7 cellular contexts compared by ENCODE assay signal in the genomic region with DNA sequence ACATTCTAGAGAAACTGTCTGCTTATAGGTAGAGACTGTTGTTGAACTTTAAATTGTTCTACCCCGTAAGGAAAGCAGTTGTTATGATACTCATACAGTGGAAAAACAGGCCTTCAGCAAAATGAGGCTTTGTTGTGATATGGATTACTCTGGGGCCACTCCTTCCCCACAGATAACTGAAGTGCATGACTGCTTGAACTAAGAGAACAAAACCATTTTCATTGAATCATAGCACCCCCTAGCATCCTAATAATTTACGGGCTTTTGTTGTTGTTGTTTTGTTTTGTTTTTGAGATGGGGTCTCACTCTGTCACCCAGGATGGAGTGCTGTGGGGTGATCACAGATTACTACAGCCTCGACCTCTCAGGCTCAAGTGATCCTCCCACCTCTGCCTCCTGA. TPM values are rescaled to one million over a fixed set of nuclear protein-coding genes. Genes with fewer than 3 reads are reported as not detected.
DNase-seq lines count a peak whose midpoint lies in the region; ATAC-seq, FAIRE-seq and TF ChIP-seq lines count a peak whose summit lies in the region.
"Not testable (repeated sequence)": the region's sequence is repeated elsewhere in the genome, so short reads cannot be mapped to it uniquely, and the experiment has no call there.

No MANE protein-coding gene starts in this region.

- H3K4me2 ChIP-seq in BLaER1: peak overlapping the region; percentile 43
- H3K4me2 ChIP-seq in HCT116 (ENCODE audit: low read length); HepG2 (ENCODE audit: low read depth, low read length): not testable (repeated sequence)

- in situ Hi-C loops in HepG2 (cut with HindIII; ENCODE audit: extremely low pct_ligation_motif_present, low pct_unique_long_range_greater_than_20kb): not testable (repeated sequence)

- peaks cover 13% of the 10 kb centered on the region; the same call in 1 of the 2 replicates for H3K9me3 ChIP-seq in BLaER1
- not testable (repeated sequence) for H3K9me3 ChIP-seq in HCT116 (ENCODE audit: control insufficient read depth in 1 of 2, insufficient read depth in 1 of 2, low read depth in 1 of 2, low read length in 2 of 2); RWPE2 (ENCODE audit: severe bottlenecking); HepG2 (ENCODE audit: low read length)

- H3K27ac Mint-ChIP-seq in activated T-cell treated with anti-CD3 and anti-CD28 coated beads, Interleukin-2, amount 50 U/mL, for 24 hours: peak overlapping the region; percentile 10
- peak overlapping the region in 8 of 10 donors; percentile 2 to 62 (median 31) for H3K27ac Mint-ChIP-seq in naive thymus-derived CD8-positive, alpha-beta T cell

- H3K27me3 Mint-ChIP-seq in activated T-cell treated with anti-CD3 and anti-CD28 coated beads, Interleukin-2, amount 50 U/mL, for 24 hours; naive thymus-derived CD8-positive, alpha-beta T cell: not testable (repeated sequence)

- not testable (repeated sequence) for BruUV-seq in HCT116 (replicated peaks; lab: Mats Ljungman, UMichigan); HepG2 (replicated peaks; lab: Mats Ljungman, UMichigan)

- RAD21 ChIA-PET in HCT116 (lab: Charles Lee; ENCODE audit: low non-redundant PET in 1 of 2, low total read pairs in 2 of 2, uncharacterized antibody in 2 of 2, unreplicated experiment in 2 of 2): not testable (repeated sequence)

- H3K27ac ChIP-seq in BLaER1 (peak overlapping the region; percentile 59), dorsolateral prefrontal cortex (peak overlapping the region in 12 of 59 donors; percentile 0 to 70 (median 34))
- H3K27ac ChIP-seq in HCT116 (ENCODE audit: low read depth, low read length); RWPE2 (ENCODE audit: poor library complexity, severe bottlenecking); HepG2 (ENCODE audit: extremely low read length, insufficient read depth, low read length): not testable (repeated sequence)

- not testable (repeated sequence) for H4K20me1 ChIP-seq in BLaER1; HCT116 (ENCODE audit: insufficient read depth); HepG2 (ENCODE audit: insufficient read depth, low read length)

- peaks cover 38% of the 10 kb centered on the region for H3K4me1 Mint-ChIP-seq in activated T-cell treated with anti-CD3 and anti-CD28 coated beads, Interleukin-2, amount 50 U/mL, for 24 hours (ENCODE audit: low read depth)
- peaks cover 18 to 48% (median 40%) of the 10 kb centered on the region in 4 donors for H3K4me1 Mint-ChIP-seq in naive thymus-derived CD8-positive, alpha-beta T cell

- H3K36me3 Mint-ChIP-seq in activated T-cell treated with anti-CD3 and anti-CD28 coated beads, Interleukin-2, amount 50 U/mL, for 24 hours (ENCODE audit: low read depth): peaks cover 39% of the 10 kb centered on the region
- peaks cover 0 to 16% (median 6%) of the 10 kb centered on the region in 3 donors for H3K36me3 Mint-ChIP-seq in naive thymus-derived CD8-positive, alpha-beta T cell

- peak; percentile 30 for TF ChIP-seq RAD21 in HCT116 (IDR thresholded peaks at IDR 0.05; ENCODE audit: low read depth)
- not testable (repeated sequence) for TF ChIP-seq RAD21 in HepG2 (CRISPR knock-in tag; IDR thresholded peaks at IDR 0.05)

- H3K27me3 ChIP-seq in BLaER1; HCT116 (ENCODE audit: insufficient read depth, low read length); RWPE2 (ENCODE audit: insufficient read depth, poor library complexity, severe bottlenecking); dorsolateral prefrontal cortex; HepG2 (ENCODE audit: control insufficient read depth in 1 of 2, insufficient read depth in 2 of 2, low read length in 2 of 2): not testable (repeated sequence)

- H3K36me3 ChIP-seq in BLaER1: peaks cover 23% of the 10 kb centered on the region
- not testable (repeated sequence) for H3K36me3 ChIP-seq in HCT116 (ENCODE audit: control insufficient read depth in 1 of 2, insufficient read depth in 2 of 2, low read length in 2 of 2); RWPE2 (ENCODE audit: low read depth); HepG2 (replicated peaks in 1 of 2; ENCODE audit: control insufficient read depth in 1 of 2, insufficient read depth in 2 of 2, low read length in 2 of 2)

- POLR2A ChIA-PET in HCT116 (lab: Charles Lee); HepG2 (lab: Yijun Ruan, JAX); naive thymus-derived CD8-positive, alpha-beta T cell (lab: Charles Lee): not testable (repeated sequence)

- not testable (repeated sequence) for H3K9me2 ChIP-seq in HCT116 (ENCODE audit: insufficient read depth)

- TF ChIP-seq POLR2A in HCT116 (IDR thresholded peaks at IDR 0.05; ENCODE audit: borderline replicate concordance, extremely low read depth, insufficient read depth, insufficient read length); HepG2 (IDR thresholded peaks at IDR 0.05; ENCODE audit: insufficient read depth in 1 of 2, low read depth in 2 of 2, low read length in 2 of 2): not testable (repeated sequence)

- not testable (repeated sequence) for H3K9me3 Mint-ChIP-seq in activated T-cell treated with anti-CD3 and anti-CD28 coated beads, Interleukin-2, amount 50 U/mL, for 24 hours; naive thymus-derived CD8-positive, alpha-beta T cell

- not testable (repeated sequence) for ATAC-seq in HCT116; RWPE2 (ENCODE audit: low read depth); naive thymus-derived CD8-positive, alpha-beta T cell
- peak; percentile 59; the same call in 2 of the 3 replicates for ATAC-seq in HepG2

- H2AFZ ChIP-seq in HCT116 (ENCODE audit: low read depth, low read length, poor library complexity, severe bottlenecking); HepG2 (ENCODE audit: low read length): not testable (repeated sequence)

- not testable (repeated sequence) for DNase-seq in HCT116 (ENCODE audit: low read depth, low spot score); RWPE2 (ENCODE audit: low spot score); activated T-cell treated with anti-CD3 and anti-CD28 coated beads, Interleukin-2, amount 50 U/mL, for 24 hours; dorsolateral prefrontal cortex; HepG2 (ENCODE audit: low spot score); naive thymus-derived CD8-positive, alpha-beta T cell

- intact Hi-C loops in HCT116 (cut with micrococcal nuclease); HepG2 (cut with micrococcal nuclease; ENCODE audit: unreplicated experiment): not testable (repeated sequence)
- intact Hi-C loops in dorsolateral prefrontal cortex (cut with DNase I): loop anchor here in 1 of 2 donors (5.0 to 10.0 kb wide), 2 partner anchors 130 to 202 kb away; no protein-coding TSS in a partner anchor

- not testable (repeated sequence) for H3K4me3 ChIP-seq in BLaER1; HCT116 (replicated peaks in 1 of 2; ENCODE audit: low read depth in 1 of 2, low read length in 2 of 2); RWPE2 (ENCODE audit: severe bottlenecking); dorsolateral prefrontal cortex; HepG2 (replicated peaks in 1 of 3; ENCODE audit: insufficient read depth in 1 of 3, low read depth in 2 of 3, low read length in 3 of 3)

- not testable (repeated sequence) for TF ChIP-seq EP300 in HepG2 (IDR thresholded peaks at IDR 0.05; ENCODE audit: low read depth in 2 of 2, low read length in 2 of 2); HepG2 (CRISPR knock-in tag; IDR thresholded peaks at IDR 0.05; ENCODE audit: borderline replicate concordance)

- FAIRE-seq in HepG2 (lab: Jason Lieb, UNC): not testable (repeated sequence)

- CTCF ChIA-PET in HCT116 (lab: Charles Lee); HepG2 (lab: Yijun Ruan, JAX; ENCODE audit: low intra/inter-chr PET ratio, low total read pairs): not testable (repeated sequence)

- peaks cover 57% of the 10 kb centered on the region for H3K4me1 ChIP-seq in BLaER1
- H3K4me1 ChIP-seq in HCT116 (ENCODE audit: control insufficient read depth in 1 of 2, insufficient read depth in 2 of 2, low read length in 2 of 2); RWPE2 (ENCODE audit: insufficient read depth, poor library complexity, severe bottlenecking): not testable (repeated sequence)
- peaks cover 13% of the 10 kb centered on the region for H3K4me1 ChIP-seq in HepG2 (ENCODE audit: insufficient read depth, low read length)

- not testable (repeated sequence) for H3K9ac ChIP-seq in BLaER1; HCT116 (ENCODE audit: low read length); HepG2 (ENCODE audit: insufficient read depth, low read depth, low read length)

- WGBS in HepG2 (ENCODE audit: low lambda C conversion rate): 71% methylated on average over 3 of the region's 3 CpGs

- 0 out of 6 replicates have a peak, but pooled peaks of 1 of the 3 experiments have one; percentile 4 for TF ChIP-seq CTCF in HCT116 (IDR thresholded peaks at IDR 0.05 in 2 of 3, conservative IDR thresholded peaks at IDR 0.05 in 1 of 3; ENCODE audit: borderline replicate concordance in 1 of 3, insufficient read depth in 1 of 3, low read depth in 2 of 3, low read length in 2 of 3)
- TF ChIP-seq CTCF in RWPE2 (IDR thresholded peaks at IDR 0.05; ENCODE audit: poor library complexity, severe bottlenecking): peak; percentile 16
- peak in 32 of 56 donors; percentile 9 to 59 (median 30) for TF ChIP-seq CTCF in dorsolateral prefrontal cortex (IDR thresholded peaks at IDR 0.05 in 54 of 56, conservative IDR thresholded peaks at IDR 0.05 in 2 of 56; ENCODE audit: low read depth in 1 of 56, partially characterized antibody in 56 of 56)
- peak; percentile 31; the same call in 1 of the 2 replicates for TF ChIP-seq CTCF in HepG2 (CRISPR knock-in tag; IDR thresholded peaks at IDR 0.05)

- not testable (repeated sequence) for H3K4me3 Mint-ChIP-seq in activated T-cell treated with anti-CD3 and anti-CD28 coated beads, Interleukin-2, amount 50 U/mL, for 24 hours; naive thymus-derived CD8-positive, alpha-beta T cell

- not testable (repeated sequence) for H3K79me2 ChIP-seq in HCT116 (ENCODE audit: insufficient read depth, low read length); HepG2 (ENCODE audit: insufficient read depth, low read length)

RNA-seq across cellular contexts. Expression of a gene that starts 54.9 kb away (rescaled TPM):
- 24.6 TPM for total RNA-seq in HCT116 (2021; ENCODE audit: unreplicated experiment)
- polyA plus RNA-seq in HCT116 (2012): 21.4 and 27.8 TPM in 2 replicates
- total RNA-seq in dorsolateral prefrontal cortex: 100 to 1,000 TPM in 26 of 120 experiments, 10 to 100 TPM in 94; 46.9 to 127 (median 90.7) TPM
- total RNA-seq in HepG2 (2016; rRNA removed; fragmentation: Illumina TruSeq; extraction: Trizol): 14.4 and 17.6 TPM in 2 replicates
- total RNA-seq in HepG2 (2016; cell fraction: cytosol; rRNA removed; fragmentation: Illumina TruSeq; extraction: Trizol; ENCODE audit: low read depth): 52.4 and 52.6 TPM in 2 replicates
- 14.9 and 17.3 TPM in 2 replicates for total RNA-seq in HepG2 (2016; cell fraction: insoluble cytoplasmic fraction; rRNA removed; fragmentation: Illumina TruSeq; extraction: Trizol)
- total RNA-seq in HepG2 (2016; cell fraction: membrane; rRNA removed; fragmentation: Illumina TruSeq; extraction: Trizol): 23.8 and 25.0 TPM in 2 replicates
- 11.9 and 12.8 TPM in 2 replicates for total RNA-seq in HepG2 (2016; cell fraction: nucleus; rRNA removed; fragmentation: Illumina TruSeq; extraction: Trizol)
- 7.3 and 9.2 TPM in 2 replicates for polyA plus RNA-seq in HepG2 (2011; rRNA removed)
- 4.0 and 6.6 TPM in 2 replicates for polyA plus RNA-seq in HepG2 (2011; cell fraction: cytosol; rRNA removed)
- polyA plus RNA-seq in HepG2 (2011; cell fraction: nucleus; rRNA removed): 4.0 and 5.2 TPM in 2 replicates
- 9.3 and 10.4 TPM in 2 replicates for polyA plus RNA-seq in HepG2 (2012)
- 5.6 and 5.7 TPM in 2 replicates for polyA plus RNA-seq in HepG2 (2016; cell fraction: cytosol; fragmentation: Illumina TruSeq; extraction: Trizol; ENCODE audit: low read depth)
- 13.3 and 13.7 TPM in 2 replicates for polyA plus RNA-seq in HepG2 (2016; cell fraction: insoluble cytoplasmic fraction; fragmentation: Illumina TruSeq; extraction: Trizol; ENCODE audit: low read depth)
- polyA plus RNA-seq in HepG2 (2016; cell fraction: membrane; fragmentation: Illumina TruSeq; extraction: Trizol; ENCODE audit: low read depth): 10.8 and 11.4 TPM in 2 replicates
- 12.2 and 13.7 TPM in 2 replicates for polyA plus RNA-seq in HepG2 (2016; cell fraction: nucleus; fragmentation: Illumina TruSeq; extraction: Trizol; ENCODE audit: insufficient read depth, low read depth)
- 3.6 and 4.7 TPM in 2 replicates for polyA minus RNA-seq in HepG2 (2011; rRNA and poly(A)+ RNA removed; ENCODE audit: low replicate concordance)
- polyA minus RNA-seq in HepG2 (2011; cell fraction: cytosol; rRNA and poly(A)+ RNA removed): 4.5 and 5.6 TPM in 2 replicates
- polyA minus RNA-seq in HepG2 (2011; cell fraction: nucleus; rRNA and poly(A)+ RNA removed): 12.9 and 14.2 TPM in 2 replicates
- 10 to 100 TPM; 21.0 to 23.7 TPM for total RNA-seq in naive thymus-derived CD8-positive, alpha-beta T cell
- 10 to 100 TPM in 1 of 3 donors, 1 to 10 TPM in 2; 3.5 to 10.4 (median 6.8) TPM for polyA plus RNA-seq in naive thymus-derived CD8-positive, alpha-beta T cell
